In genomic region chr9:131799177-131799823, GRCh38 we compare ENCODE assay signal across 8 cellular contexts. TPM values are rescaled to one million over a fixed set of nuclear protein-coding genes. Genes with fewer than 3 reads are reported as not detected.
A peak's percentile ranks its signal among the peaks of the same experiment; 100 is the strongest.
DNase-seq lines count a peak whose midpoint lies in the region; ATAC-seq and TF ChIP-seq lines count a peak whose summit lies in the region.

No MANE protein-coding gene starts in this region.

- DNase-seq in GM12865 (ENCODE audit: low read depth): peak; percentile 41
- peak; percentile 67 for DNase-seq in activated naive CD4-positive, alpha-beta T cell treated with anti-CD3 and anti-CD28 coated beads for 36 hours
- DNase-seq in hypothalamus (lab: John Stamatoyannopoulos, UW): peak in 26 of 51 donors; percentile 0 to 54 (median 14)
- DNase-seq in stimulated activated CD4-positive, alpha-beta T cell treated with anti-CD3 and anti-CD28 coated beads, Interleukin-4, amount 100 ng/mL, for 4 hours: peak; percentile 19 to 50
- DNase-seq in NCI-H187 treated with DMSO at 0.1 percent for 48 hours (lab: John Stamatoyannopoulos, UW): no peak

- no peaks in the 10 kb centered on the region for H3K4me1 Mint-ChIP-seq in activated naive CD4-positive, alpha-beta T cell treated with anti-CD3 and anti-CD28 coated beads for 36 hours (ENCODE audit: low read depth)

- H3K27ac Mint-ChIP-seq in activated naive CD4-positive, alpha-beta T cell treated with anti-CD3 and anti-CD28 coated beads for 36 hours: no peak overlapping the region

- ATAC-seq in HG03520 (IDR thresholded peaks at IDR 0.05; ENCODE audit: unreplicated experiment) (no peak), HG03108 (IDR thresholded peaks at IDR 0.05; ENCODE audit: unreplicated experiment) (no peak)

- H3K27me3 Mint-ChIP-seq in activated naive CD4-positive, alpha-beta T cell treated with anti-CD3 and anti-CD28 coated beads for 36 hours (ENCODE audit: low read depth): peaks cover 21% of the 10 kb centered on the region

- H3K4me3 ChIP-seq in GM12865 (ENCODE audit: low read depth, low read length): no peak overlapping the region

- intact Hi-C loops in activated naive CD4-positive, alpha-beta T cell treated with anti-CD3 and anti-CD28 coated beads for 36 hours (cut with micrococcal nuclease): no loop called here

- no peak for TF ChIP-seq CTCF in GM12865 (IDR thresholded peaks at IDR 0.05; ENCODE audit: insufficient read depth, low read depth, low read length, missing control alignments)

- H3K4me3 Mint-ChIP-seq in activated naive CD4-positive, alpha-beta T cell treated with anti-CD3 and anti-CD28 coated beads for 36 hours: no peak overlapping the region

- CTCF ChIA-PET in activated naive CD4-positive, alpha-beta T cell treated with anti-CD3 and anti-CD28 coated beads for 36 hours (lab: Charles Lee): interaction anchor here (0.6 kb wide), 1 partner anchor 54 kb away, joined by 3 read pairs; no protein-coding TSS in a partner anchor

- no peaks in the 10 kb centered on the region for H3K9me3 Mint-ChIP-seq in activated naive CD4-positive, alpha-beta T cell treated with anti-CD3 and anti-CD28 coated beads for 36 hours

- no peaks in the 10 kb centered on the region for H3K36me3 Mint-ChIP-seq in activated naive CD4-positive, alpha-beta T cell treated with anti-CD3 and anti-CD28 coated beads for 36 hours (ENCODE audit: low read depth)

TF ChIP-seq in PFSK-1, 5 proteins besides CTCF, POLR2A, EP300 and RAD21:
- TF ChIP-seq FOXP2 (optimal IDR thresholded peaks at IDR 0.05; ENCODE audit: borderline replicate concordance, extremely low read depth, extremely low read length, insufficient read depth) (no peak), REST (IDR thresholded peaks at IDR 0.05; ENCODE audit: insufficient read depth in 1 of 2, low read depth in 2 of 2, low read length in 2 of 2) (peak; percentile 99), SIN3A (IDR thresholded peaks at IDR 0.05; ENCODE audit: borderline replicate concordance, insufficient read depth, low read length) (no peak), TAF1 (IDR thresholded peaks at IDR 0.05; ENCODE audit: borderline replicate concordance, insufficient read depth, low read length) (no peak), POLR2AphosphoS5 (IDR thresholded peaks at IDR 0.05; ENCODE audit: low read depth, low read length) (no peak)
TF ChIP-seq in PFSK-1: peak in this region for 1.

RNA-seq across cellular contexts. Expression of gene RAPGEF1, which starts 59.4 kb away (rescaled TPM):
- polyA plus RNA-seq in PFSK-1 (2012; ENCODE audit: insufficient read length, low read depth): 40.2 TPM
- total RNA-seq in activated naive CD4-positive, alpha-beta T cell treated with anti-CD3 and anti-CD28 coated beads for 36 hours: 10 to 100 TPM; 55.9 to 59.9 TPM
